In genomic region chr4:107520368-107520767, GRCh38 we compare ENCODE assay signal across 37 cellular contexts.
"Had no signal": no experiment of that assay in that cellular context is flagged by ENCODE, and none has a peak within 500 bp of the region (broad histone marks: within the 10 kb centered on the region; RNA-seq: fewer than 3 reads in every experiment).

No MANE protein-coding gene starts in this region.

- ATAC-seq: activated CD4-positive, alpha-beta T cell treated with anti-CD3 and anti-CD28 coated beads for 36 hours; activated CD4-positive, CD25-positive, alpha-beta regulatory T cell treated with anti-CD3 and anti-CD28 coated beads, Interleukin-2, amount 50 U/mL, for 24 hours; activated CD8-positive, alpha-beta memory T cell treated with anti-CD3 and anti-CD28 coated beads, Interleukin-2, amount 10 ng/mL, durations not matched to agents 7 days and 5 days; activated CD8-positive, alpha-beta T cell treated with anti-CD3 and anti-CD28 coated beads, Interleukin-2, amount 10 ng/mL, durations not matched to agents 7 days and 5 days; activated naive CD4-positive, alpha-beta T cell treated with anti-CD3 and anti-CD28 coated beads, Interleukin-2, amount 50 U/mL, for 72 hours; body of pancreas; WTC11 had no signal

- H3K9me3 Mint-ChIP-seq: activated CD4-positive, alpha-beta memory T cell treated with anti-CD3 and anti-CD28 coated beads, Interleukin-2, amount 10 ng/mL, durations not matched to agents 7 days and 5 days; activated CD4-positive, alpha-beta T cell treated with anti-CD3 and anti-CD28 coated beads, Interleukin-2, amount 10 ng/mL, durations not matched to agents 7 days and 5 days; activated naive CD4-positive, alpha-beta T cell treated with anti-CD3 and anti-CD28 coated beads for 36 hours; activated naive CD8-positive, alpha-beta T cell treated with anti-CD3 and anti-CD28 coated beads for 36 hours; activated T-cell treated with anti-CD3 and anti-CD28 coated beads, Interleukin-2, amount 50 U/mL, for 24 hours; activated T-helper 2 cell treated with anti-CD3 and anti-CD28 coated beads, Interferon-gamma antibody, Interleukin-2, Interleukin-4, amounts not matched to agents 10 μg/mL and 5 μg/mL and 100 μg/mL, durations not matched to agents 14 hours and 24 hours and 36 hours; T-helper 1 cell treated with Interleukin-12 subunit alpha and Interleukin-12 subunit beta and Interleukin-4 antibody, amounts not matched to agents 30 μg/mL and 1 μg/mL, for 36 hours; T-helper 2 cell treated with Interferon-gamma antibody and Interleukin-4, amounts not matched to agents 5 μg/mL and 100 μg/mL, for 36 hours had no signal

- H3K36me3 ChIP-seq: adrenal gland, brain microvascular endothelial cell, breast epithelium, WERI-Rb-1 had no signal

- H3K27me3 Mint-ChIP-seq: activated CD4-positive, alpha-beta memory T cell treated with anti-CD3 and anti-CD28 coated beads, Interleukin-2, amount 10 ng/mL, durations not matched to agents 7 days and 5 days; activated CD4-positive, alpha-beta T cell treated with anti-CD3 and anti-CD28 coated beads, Interleukin-2, amount 10 ng/mL, durations not matched to agents 7 days and 5 days; activated CD8-positive, alpha-beta memory T cell treated with anti-CD3 and anti-CD28 coated beads, Interleukin-2, amount 10 ng/mL, durations not matched to agents 7 days and 5 days; activated naive CD8-positive, alpha-beta T cell treated with anti-CD3 and anti-CD28 coated beads for 36 hours had no signal

- H3K4me3 Mint-ChIP-seq: activated CD4-positive, alpha-beta memory T cell treated with anti-CD3 and anti-CD28 coated beads, Interleukin-2, amount 10 ng/mL, durations not matched to agents 7 days and 5 days; activated CD4-positive, alpha-beta T cell treated with anti-CD3 and anti-CD28 coated beads for 36 hours; activated CD4-positive, alpha-beta T cell treated with anti-CD3 and anti-CD28 coated beads, Interleukin-2, amount 10 ng/mL, durations not matched to agents 7 days and 5 days; activated CD8-positive, alpha-beta memory T cell treated with anti-CD3 and anti-CD28 coated beads, Interleukin-2, amount 10 ng/mL, durations not matched to agents 7 days and 5 days; activated CD8-positive, alpha-beta T cell treated with anti-CD3 and anti-CD28 coated beads, Interleukin-2, amount 10 ng/mL, durations not matched to agents 7 days and 5 days; activated naive CD4-positive, alpha-beta T cell treated with anti-CD3 and anti-CD28 coated beads for 36 hours; activated naive CD8-positive, alpha-beta T cell treated with anti-CD3 and anti-CD28 coated beads for 36 hours; activated T-cell treated with anti-CD3 and anti-CD28 coated beads, Interleukin-2, amount 50 U/mL, for 24 hours; T-helper 1 cell treated with Interleukin-12 subunit alpha and Interleukin-12 subunit beta and Interleukin-4 antibody, amounts not matched to agents 30 μg/mL and 1 μg/mL, for 36 hours; T-helper 2 cell treated with Interferon-gamma antibody and Interleukin-4, amounts not matched to agents 5 μg/mL and 100 μg/mL, for 36 hours; WTC11 had no signal

- H3K4me1 ChIP-seq: adrenal gland, body of pancreas, breast epithelium had no signal

- H3K36me3 Mint-ChIP-seq: activated CD8-positive, alpha-beta memory T cell treated with anti-CD3 and anti-CD28 coated beads, Interleukin-2, amount 10 ng/mL, durations not matched to agents 7 days and 5 days; activated naive CD4-positive, alpha-beta T cell treated with anti-CD3 and anti-CD28 coated beads, Interleukin-2, amount 50 U/mL, for 72 hours; activated naive CD8-positive, alpha-beta T cell treated with anti-CD3 and anti-CD28 coated beads for 36 hours had no signal

- H3K27me3 ChIP-seq: adrenal gland, body of pancreas, brain microvascular endothelial cell, breast epithelium had no signal

- H3K4me1 Mint-ChIP-seq: activated CD4-positive, alpha-beta memory T cell treated with anti-CD3 and anti-CD28 coated beads, Interleukin-2, amount 10 ng/mL, durations not matched to agents 7 days and 5 days; activated CD4-positive, alpha-beta T cell treated with anti-CD3 and anti-CD28 coated beads for 36 hours; activated CD4-positive, alpha-beta T cell treated with anti-CD3 and anti-CD28 coated beads, Interleukin-2, amount 10 ng/mL, durations not matched to agents 7 days and 5 days; activated CD8-positive, alpha-beta memory T cell treated with anti-CD3 and anti-CD28 coated beads, Interleukin-2, amount 10 ng/mL, durations not matched to agents 7 days and 5 days; activated naive CD8-positive, alpha-beta T cell treated with anti-CD3 and anti-CD28 coated beads for 36 hours; WTC11 had no signal

- H3K4me3 ChIP-seq: adrenal gland, body of pancreas, breast epithelium had no signal

- FAIRE-seq: astrocyte, TTC549 had no signal

- H3K9me3 ChIP-seq: adrenal gland, body of pancreas had no signal

- H3K27ac Mint-ChIP-seq: activated CD4-positive, alpha-beta memory T cell treated with anti-CD3 and anti-CD28 coated beads, Interleukin-2, amount 10 ng/mL, durations not matched to agents 7 days and 5 days; activated CD4-positive, alpha-beta T cell treated with anti-CD3 and anti-CD28 coated beads for 36 hours; activated CD4-positive, alpha-beta T cell treated with anti-CD3 and anti-CD28 coated beads, Interleukin-2, amount 10 ng/mL, durations not matched to agents 7 days and 5 days; activated CD8-positive, alpha-beta memory T cell treated with anti-CD3 and anti-CD28 coated beads, Interleukin-2, amount 10 ng/mL, durations not matched to agents 7 days and 5 days; activated CD8-positive, alpha-beta T cell treated with anti-CD3 and anti-CD28 coated beads, Interleukin-2, amount 10 ng/mL, durations not matched to agents 7 days and 5 days; activated naive CD4-positive, alpha-beta T cell treated with anti-CD3 and anti-CD28 coated beads for 36 hours; activated naive CD4-positive, alpha-beta T cell treated with anti-CD3 and anti-CD28 coated beads, Interleukin-2, amount 50 U/mL, for 72 hours; activated naive CD8-positive, alpha-beta T cell treated with anti-CD3 and anti-CD28 coated beads for 36 hours; activated T-cell treated with anti-CD3 and anti-CD28 coated beads, Interleukin-2, amount 50 U/mL, for 24 hours; activated T-helper 2 cell treated with anti-CD3 and anti-CD28 coated beads, Interferon-gamma antibody, Interleukin-2, Interleukin-4, amounts not matched to agents 10 μg/mL and 5 μg/mL and 100 μg/mL, durations not matched to agents 14 hours and 24 hours and 36 hours; T-helper 1 cell treated with Interleukin-12 subunit alpha and Interleukin-12 subunit beta and Interleukin-4 antibody, amounts not matched to agents 30 μg/mL and 1 μg/mL, for 36 hours; T-helper 2 cell treated with Interferon-gamma antibody and Interleukin-4, amounts not matched to agents 5 μg/mL and 100 μg/mL, for 36 hours; WTC11 had no signal

- DNase-seq: activated CD4-positive, alpha-beta memory T cell treated with anti-CD3 and anti-CD28 coated beads, Interleukin-2, amount 10 ng/mL, durations not matched to agents 7 days and 5 days; activated CD4-positive, alpha-beta T cell treated with anti-CD3 and anti-CD28 coated beads for 1 hour; activated CD4-positive, alpha-beta T cell treated with anti-CD3 and anti-CD28 coated beads for 36 hours; activated CD4-positive, alpha-beta T cell treated with anti-CD3 and anti-CD28 coated beads for 48 hours; activated CD4-positive, alpha-beta T cell treated with anti-CD3 and anti-CD28 coated beads, Interleukin-2, amount 10 ng/mL, durations not matched to agents 7 days and 5 days; activated CD4-positive, alpha-beta T cell treated with anti-CD3 and anti-CD28 coated beads, Interleukin-2, amount 50 U/mL, for 48 hours; activated CD4-positive, CD25-positive, alpha-beta regulatory T cell; activated CD8-positive, alpha-beta memory T cell treated with anti-CD3 and anti-CD28 coated beads for 24 hours; activated CD8-positive, alpha-beta memory T cell treated with anti-CD3 and anti-CD28 coated beads, Interleukin-2, amount 10 ng/mL, durations not matched to agents 7 days and 5 days; activated CD8-positive, alpha-beta memory T cell treated with anti-CD3 and anti-CD28 coated beads, Interleukin-2, amount 50 U/mL, for 48 hours; activated CD8-positive, alpha-beta T cell treated with anti-CD3 and anti-CD28 coated beads, Interleukin-2, amount 10 ng/mL, durations not matched to agents 7 days and 5 days; activated effector memory CD4-positive, alpha-beta T cell treated with Interleukin-2 at 50 U/mL for 16 hours; activated gamma-delta T cell; activated naive CD4-positive, alpha-beta T cell treated with anti-CD3 and anti-CD28 coated beads for 36 hours; activated naive CD4-positive, alpha-beta T cell treated with anti-CD3 and anti-CD28 coated beads, Interleukin-2, amount 50 U/mL, for 16 hours; activated naive CD8-positive, alpha-beta T cell treated with anti-CD3 and anti-CD28 coated beads for 36 hours; activated T-cell treated with anti-CD3 and anti-CD28 coated beads, Interleukin-2, amount 50 U/mL, for 24 hours; activated T-cell treated with anti-CD3 and anti-CD28 coated beads, Interleukin-2, amount 50 U/mL, for 48 hours; adrenal gland; amniotic stem cell; aorta; body of pancreas; brain microvascular endothelial cell; central memory CD4-positive, alpha-beta T cell; T-helper 1 cell; T-helper 2 cell; T-helper 9 cell; WERI-Rb-1 had no signal

- H3K27ac ChIP-seq: adrenal gland, body of pancreas, brain microvascular endothelial cell, breast epithelium, WERI-Rb-1 had no signal
